Comparison of ENCODE assay signal across 8 cellular contexts in genomic region chr15:52019394-52020252, GRCh38. TPM values are rescaled to one million over a fixed set of nuclear protein-coding genes. Genes with fewer than 3 reads are reported as not detected.
A peak's percentile ranks its signal among the peaks of the same experiment; 100 is the strongest.
DNase-seq lines count a peak whose midpoint lies in the region; ATAC-seq and TF ChIP-seq lines count a peak whose summit lies in the region.

No MANE protein-coding gene starts in this region.

- CTCF ChIA-PET in CD4-positive, alpha-beta T cell (lab: Charles Lee), result interaction anchor here (1.9 to 2.0 kb wide), 3 partner anchors 26 to 59 kb away, joined by 5 to 7 read pairs (median 5); partner anchors contain the start of gene LEO1

- no peak overlapping the region for H2AFZ ChIP-seq in neuron (ENCODE audit: low read depth, low read length)

- H3K9me3 ChIP-seq in CD4-positive, alpha-beta T cell (ENCODE audit: control insufficient read depth, low read length), result no peaks in the 10 kb centered on the region
- H3K9me3 ChIP-seq in neuron (ENCODE audit: low read length), result no peaks in the 10 kb centered on the region
- no peaks in the 10 kb centered on the region for H3K9me3 ChIP-seq in stomach smooth muscle (ENCODE audit: control insufficient read depth in 2 of 2, low read length in 2 of 2)

- H3K4me3 Mint-ChIP-seq in CD4-positive, alpha-beta T cell, result peak overlapping the region; percentile 99

- POLR2A ChIA-PET in CD4-positive, alpha-beta T cell (lab: Charles Lee), result interaction anchor here (0.5 to 2.6 kb wide), 18 partner anchors 9 to 1664 kb away, joined by 3 to 49 read pairs (median 5); partner anchors contain the start of gene LEO1

- H3K9ac ChIP-seq in stomach smooth muscle (ENCODE audit: low read length in 2 of 2), result peak overlapping the region; percentile 78 to 93

- H3K36me3 ChIP-seq in neuron (ENCODE audit: insufficient read depth, low read length) (no peaks in the 10 kb centered on the region), stomach smooth muscle (ENCODE audit: control insufficient read depth in 2 of 2, insufficient read depth in 2 of 2, low read length in 2 of 2) (no peaks in the 10 kb centered on the region)

- peaks cover 34% of the 10 kb centered on the region for H3K4me1 Mint-ChIP-seq in CD4-positive, alpha-beta T cell (ENCODE audit: low read depth)

- H3K9me3 Mint-ChIP-seq in CD4-positive, alpha-beta T cell, result no peaks in the 10 kb centered on the region

- H3K4me3 ChIP-seq in foreskin fibroblast (ENCODE audit: low read depth in 1 of 2, low read length in 2 of 2) (peak overlapping the region; percentile 57 to 80), neuron (ENCODE audit: low read length) (peak overlapping the region; percentile 74), stomach smooth muscle (ENCODE audit: low read length in 2 of 2) (peak overlapping the region; percentile 82 to 92)

- no peaks in the 10 kb centered on the region for H3K27me3 Mint-ChIP-seq in CD4-positive, alpha-beta T cell

- H3K4me1 ChIP-seq in neuron (ENCODE audit: insufficient read depth, low read length), result peaks cover 21% of the 10 kb centered on the region
- peaks cover 17% of the 10 kb centered on the region for H3K4me1 ChIP-seq in stomach smooth muscle (ENCODE audit: control insufficient read depth, insufficient read depth, low read length)

- H3K27me3 ChIP-seq in CD4-positive, alpha-beta T cell (ENCODE audit: control insufficient read depth, insufficient read depth, low read length), result no peaks in the 10 kb centered on the region
- H3K27me3 ChIP-seq in neuron (ENCODE audit: insufficient read depth, low read length) (no peaks in the 10 kb centered on the region), stomach smooth muscle (ENCODE audit: control insufficient read depth in 1 of 2, insufficient read depth in 2 of 2, low read length in 2 of 2) (no peaks in the 10 kb centered on the region)

- H3K36me3 Mint-ChIP-seq in CD4-positive, alpha-beta T cell (ENCODE audit: low read depth), result peaks cover 11% of the 10 kb centered on the region

- H3K27ac ChIP-seq in CD4-positive, alpha-beta T cell (ENCODE audit: low read depth, low read length), result peak overlapping the region; percentile 79
- peak overlapping the region; percentile 92 for H3K27ac ChIP-seq in stomach smooth muscle (ENCODE audit: low read length)

- intact Hi-C loops in CD4-positive, alpha-beta T cell (cut with DNase I, micrococcal nuclease), result loop anchor here (1.0 to 5.0 kb wide), 6 partner anchors 25 to 192 kb away; partner anchors contain the start of genes LEO1 (in 1 of the 2) and TMOD3 (in 1 of the 2)

- peak; percentile 47 for ATAC-seq in CD4-positive, alpha-beta T cell (ENCODE audit: poor library complexity)
- ATAC-seq in GM19324 (IDR thresholded peaks at IDR 0.05; ENCODE audit: low FRiP score, unreplicated experiment) (peak; percentile 72), HG03442 (IDR thresholded peaks at IDR 0.05; ENCODE audit: unreplicated experiment) (peak; percentile 45)

- peak overlapping the region; percentile 97 for H3K27ac Mint-ChIP-seq in CD4-positive, alpha-beta T cell

- no peak for TF ChIP-seq CTCF in CD4-positive, alpha-beta T cell (IDR thresholded peaks at IDR 0.05)
- TF ChIP-seq CTCF in foreskin fibroblast (IDR thresholded peaks at IDR 0.05; ENCODE audit: low read depth, low read length), result no peak

- DNase-seq in CD4-positive, alpha-beta T cell, result peak; percentile 14 to 61 (median 40)
- peak; percentile 87 for DNase-seq in RPMI7951 (ENCODE audit: low read depth)
- DNase-seq in activated gamma-delta T cell (lab: John Stamatoyannopoulos, UW), result peak; percentile 58
- DNase-seq in foreskin fibroblast, result peak; percentile 93 to 97

RNA-seq across cellular contexts. Expression of gene MAPK6, which starts 0.6 kb away (rescaled TPM):
- 10 to 100 TPM; 48.5 to 49.8 TPM for total RNA-seq in CD4-positive, alpha-beta T cell
- total RNA-seq in RPMI7951 (2014; rRNA removed; shearing (Covaris generic)), result 73.9 and 85.9 TPM in 2 replicates

RNA-seq across cellular contexts. Expression of gene LEO1, which starts 48.0 kb away (rescaled TPM):
- 1 to 10 TPM; 6.2 to 6.7 TPM for total RNA-seq in CD4-positive, alpha-beta T cell
- 46.2 and 60.0 TPM in 2 replicates for total RNA-seq in RPMI7951 (2014; rRNA removed; shearing (Covaris generic))

Comparison
In these comparisons a context has a peak if more than half of its experiments do, and no peak if none do; other contexts are left out.
1. Peak in every context shown above with its lines: DNase-seq, ATAC-seq, H3K4me3 ChIP-seq and H3K27ac ChIP-seq.
2. DNase-seq: peak in every context shown above with its lines; median percentile 95 in foreskin fibroblast; 87 in RPMI7951; 58 in activated gamma-delta T cell; 40 in CD4-positive, alpha-beta T cell.